16 cellular contexts compared by ENCODE assay signal in genomic region chr2:128638311-128638710, GRCh38.
DNase-seq lines count a peak whose midpoint lies in the region; ATAC-seq, FAIRE-seq and TF ChIP-seq lines count a peak whose summit lies in the region.
"Had no signal": no experiment of that assay in that cellular context is flagged by ENCODE, and none has a peak within 500 bp of the region (broad histone marks: within the 10 kb centered on the region; RNA-seq: fewer than 3 reads in every experiment).

No MANE protein-coding gene starts in this region.

- ATAC-seq in Right ventricle myocardium inferior (no peak), left lobe of liver (no peak), aorta (ENCODE audit: low FRiP score) (peak; percentile 30)
- ATAC-seq: left cardiac atrium had no signal

- DNase-seq in cardiac septum (ENCODE audit: low spot score), result peak; percentile 73
- DNase-seq in Right ventricle myocardium inferior (ENCODE audit: missing footprints), result no peak
- DNase-seq in astrocyte (ENCODE audit: low read depth), result peak; percentile 86
- DNase-seq in left lobe of liver (ENCODE audit: low spot score), result peak; percentile 36
- DNase-seq in aorta, result peak in 1 of 2 donors; percentile 71
- DNase-seq in NCI-H2029 treated with DMSO at 0.1 percent for 48 hours (lab: John Stamatoyannopoulos, UW), result no peak
- no peak for DNase-seq in A172 (ENCODE audit: low spot score)
- no peak for DNase-seq in NCI-H526 treated with DMSO at 0.1 percent for 48 hours (lab: John Stamatoyannopoulos, UW)
- DNase-seq: left cardiac atrium; stimulated activated CD4-positive, alpha-beta T cell treated with anti-CD3 and anti-CD28 coated beads, Interleukin-4, amount 100 ng/mL, for 24 hours had no signal

- FAIRE-seq in astrocyte (lab: Jason Lieb, UNC), result no peak
- FAIRE-seq: RCC 7860, TTC549 had no signal

- H3K4me1 ChIP-seq in astrocyte (ENCODE audit: insufficient read depth, low read length), result peaks cover 28% of the 10 kb centered on the region
- H3K4me1 ChIP-seq in aorta (ENCODE audit: control insufficient read depth in 1 of 2, insufficient read depth in 2 of 2, low read length in 2 of 2), result no peaks in the 10 kb centered on the region
- H3K4me1 ChIP-seq: parathyroid adenoma had no signal

- peaks cover 17% of the 10 kb centered on the region for H3K27me3 Mint-ChIP-seq in astrocyte (ENCODE audit: low read depth, unreplicated experiment)
- H3K27me3 Mint-ChIP-seq: stimulated activated naive CD8-positive, alpha-beta T cell treated with anti-CD3 and anti-CD28 coated beads, Interleukin-15, Interleukin-2, amounts not matched to agents 100 ng/mL and 50 ng/mL, for 24 hours had no signal

- intact Hi-C loops in cardiac septum (cut with DNase I), result no loop called here
- intact Hi-C loops in Right ventricle myocardium inferior (cut with DNase I), result no loop called here
- intact Hi-C loops in aorta (cut with DNase I), result no loop called here

- H3K9me3 ChIP-seq in astrocyte (ENCODE audit: insufficient read depth, low read depth, low read length) (no peaks in the 10 kb centered on the region), aorta (ENCODE audit: control insufficient read depth, low read length) (no peaks in the 10 kb centered on the region)

- peak overlapping the region; percentile 26 for H3K9ac ChIP-seq in astrocyte (ENCODE audit: low read length)
- H3K9ac ChIP-seq: parathyroid adenoma had no signal

- TF ChIP-seq CTCF in astrocyte (IDR thresholded peaks at IDR 0.05; ENCODE audit: insufficient read depth, low read depth, low read length), result no peak

- H3K36me3 ChIP-seq in astrocyte (ENCODE audit: insufficient read depth, low read length), result no peaks in the 10 kb centered on the region
- no peaks in the 10 kb centered on the region for H3K36me3 ChIP-seq in aorta (ENCODE audit: control insufficient read depth in 1 of 2, insufficient read depth in 2 of 2, low read length in 1 of 2)
- H3K36me3 ChIP-seq: cardiac muscle cell had no signal

- peak overlapping the region; percentile 43 for H3K4me2 ChIP-seq in astrocyte (ENCODE audit: low read length)

- 82 to 85% methylated on average over 9 of the region's 9 CpGs for whole genome bisulfite sequencing in aorta, 2 donors

- peaks cover 21% of the 10 kb centered on the region for H3K4me1 Mint-ChIP-seq in astrocyte (ENCODE audit: low read depth, unreplicated experiment)

- no peaks in the 10 kb centered on the region for H3K36me3 Mint-ChIP-seq in astrocyte (ENCODE audit: low read depth, unreplicated experiment)

- no peaks in the 10 kb centered on the region for H3K79me2 ChIP-seq in astrocyte (ENCODE audit: insufficient read depth, low read length)
- H3K79me2 ChIP-seq: parathyroid adenoma had no signal

- no peaks in the 10 kb centered on the region for H4K20me1 ChIP-seq in astrocyte (ENCODE audit: insufficient read depth, low read length)

- no peak overlapping the region for H3K27ac Mint-ChIP-seq in astrocyte (ENCODE audit: unreplicated experiment)
- H3K27ac Mint-ChIP-seq: activated T-helper 2 cell treated with anti-CD3 and anti-CD28 coated beads, Interferon-gamma antibody, Interleukin-2, Interleukin-4, amounts not matched to agents 10 μg/mL and 5 μg/mL and 100 μg/mL, durations not matched to agents 14 hours and 24 hours and 36 hours; stimulated activated naive CD8-positive, alpha-beta T cell treated with anti-CD3 and anti-CD28 coated beads, Interleukin-15, Interleukin-2, amounts not matched to agents 100 ng/mL and 50 ng/mL, for 24 hours had no signal

- H3K27me3 ChIP-seq in astrocyte (ENCODE audit: insufficient read depth, low read length) (no peaks in the 10 kb centered on the region), aorta (ENCODE audit: control insufficient read depth in 1 of 2, insufficient read depth in 2 of 2, low read length in 1 of 2) (no peaks in the 10 kb centered on the region)

- H3K4me3 ChIP-seq in astrocyte (ENCODE audit: insufficient read depth, low read depth, low read length) (no peak overlapping the region), aorta (ENCODE audit: low read length in 2 of 2) (no peak overlapping the region)
- H3K4me3 ChIP-seq: cardiac muscle cell had no signal

- no peaks in the 10 kb centered on the region for H3K9me3 Mint-ChIP-seq in astrocyte (ENCODE audit: unreplicated experiment)
- H3K9me3 Mint-ChIP-seq: activated T-helper 2 cell treated with anti-CD3 and anti-CD28 coated beads, Interferon-gamma antibody, Interleukin-2, Interleukin-4, amounts not matched to agents 10 μg/mL and 5 μg/mL and 100 μg/mL, durations not matched to agents 14 hours and 24 hours and 36 hours; stimulated activated naive CD8-positive, alpha-beta T cell treated with anti-CD3 and anti-CD28 coated beads, Interleukin-15, Interleukin-2, amounts not matched to agents 100 ng/mL and 50 ng/mL, for 24 hours had no signal

- H3K4me3 Mint-ChIP-seq in astrocyte (ENCODE audit: unreplicated experiment), result no peak overlapping the region
- H3K4me3 Mint-ChIP-seq: stimulated activated naive CD8-positive, alpha-beta T cell treated with anti-CD3 and anti-CD28 coated beads, Interleukin-15, Interleukin-2, amounts not matched to agents 100 ng/mL and 50 ng/mL, for 24 hours had no signal

- H3K27ac ChIP-seq in astrocyte (ENCODE audit: low read depth, low read length) (peak overlapping the region; percentile 53), aorta (ENCODE audit: low read depth in 1 of 2, low read length in 2 of 2) (no peak overlapping the region)
- H3K27ac ChIP-seq: cardiac muscle cell, parathyroid adenoma had no signal

- H2AFZ ChIP-seq in astrocyte (ENCODE audit: low read depth, low read length), result peak overlapping the region; percentile 53
- H2AFZ ChIP-seq: parathyroid adenoma had no signal

Comparison
In these comparisons a context has a peak if more than half of its experiments do, and no peak if none do; other contexts are left out.
1. DNase-seq: peak in cardiac septum (single experiment), astrocyte (single experiment) and left lobe of liver (single experiment); none in Right ventricle myocardium inferior (single experiment), NCI-H2029 treated with DMSO at 0.1 percent for 48 hours (single experiment), A172 (single experiment) and NCI-H526 treated with DMSO at 0.1 percent for 48 hours (single experiment).